Comparison of ENCODE assay signal across 8 cellular contexts in the genomic region with DNA sequence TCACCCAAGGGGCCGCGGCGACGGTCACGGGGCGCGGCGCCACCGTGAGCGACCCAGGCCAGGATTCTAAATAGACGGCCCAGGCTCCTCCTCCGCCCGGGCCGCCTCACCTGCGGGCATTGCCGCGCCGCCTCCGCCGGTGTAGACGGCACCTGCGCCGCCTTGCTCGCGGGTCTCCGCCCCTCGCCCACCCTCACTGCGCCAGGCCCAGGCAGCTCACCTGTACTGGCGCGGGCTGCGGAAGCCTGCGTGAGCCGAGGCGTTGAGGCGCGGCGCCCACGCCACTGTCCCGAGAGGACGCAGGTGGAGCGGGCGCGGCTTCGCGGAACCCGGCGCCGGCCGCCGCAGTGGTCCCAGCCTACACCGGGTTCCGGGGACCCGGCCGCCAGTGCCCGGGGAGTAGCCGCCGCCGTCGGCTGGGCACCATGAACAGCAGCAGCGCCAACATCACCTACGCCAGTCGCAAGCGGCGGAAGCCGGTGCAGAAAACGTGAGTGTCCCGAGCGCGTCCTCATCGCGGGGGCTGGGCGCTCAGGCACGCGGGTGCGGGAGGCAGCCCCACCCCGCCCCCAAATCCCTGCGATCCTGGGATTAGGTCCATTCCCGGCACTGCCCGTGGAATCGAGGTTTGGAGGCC. TPM values are rescaled to one million over a fixed set of nuclear protein-coding genes. Genes with fewer than 3 reads are reported as not detected.
A peak's percentile ranks its signal among the peaks of the same experiment; 100 is the strongest.
DNase-seq lines count a peak whose midpoint lies in the region; ATAC-seq, FAIRE-seq and TF ChIP-seq lines count a peak whose summit lies in the region.

No MANE protein-coding gene starts in this region.

- no peak; the same call in 1 of the 2 replicates for TF ChIP-seq POLR2A in GM12878 (IDR thresholded peaks at IDR 0.05; ENCODE audit: low read depth, low read length)

- peak overlapping the region; percentile 77 for H3K9ac ChIP-seq in GM12878 (ENCODE audit: control insufficient read depth, insufficient read depth, low read length)

- ATAC-seq in GM19324 (IDR thresholded peaks at IDR 0.05; ENCODE audit: low FRiP score, unreplicated experiment) (peak; percentile 55), HG03432 (IDR thresholded peaks at IDR 0.05; ENCODE audit: unreplicated experiment) (peak; percentile 46), GM12878 (peak; percentile 57)

- no peak for DNase-seq in AG10803 (ENCODE audit: low read depth)
- peak; percentile 58 for DNase-seq in T-helper 2 cell treated with Interferon-gamma antibody and Interleukin-4, amounts not matched to agents 5 μg/mL and 100 μg/mL, for 36 hours (ENCODE audit: low spot score)
- no peak for DNase-seq in GM12878 (ENCODE audit: low read depth, low spot score)
- peak; percentile 43 for DNase-seq in iPS-NIHi7 (ENCODE audit: extremely low spot score)
- DNase-seq in stimulated activated CD4-positive, alpha-beta T cell treated with anti-CD3 and anti-CD28 coated beads, Interleukin-12 subunit alpha, Interleukin-12 subunit beta, amount 100 ng/mL, for 4 hours: peak; percentile 57
- no peak for DNase-seq in urothelium cell line (ENCODE audit: low spot score)

- no peaks in the 10 kb centered on the region; the same call in 2 of the 3 replicates for H3K9me3 ChIP-seq in GM12878 (replicated peaks; ENCODE audit: control insufficient read depth, insufficient read depth, low read length)

- peak overlapping the region; percentile 96 for H3K4me3 Mint-ChIP-seq in T-helper 2 cell treated with Interferon-gamma antibody and Interleukin-4, amounts not matched to agents 5 μg/mL and 100 μg/mL, for 36 hours

- TF ChIP-seq EP300 in GM12878 (IDR thresholded peaks at IDR 0.05; ENCODE audit: borderline replicate concordance in 1 of 2, control insufficient read depth in 1 of 2, low read depth in 2 of 2, low read length in 2 of 2): no peak; a peak in 1 of 4 replicates

- RAD21 ChIA-PET in GM12878 (lab: Charles Lee; ENCODE audit: unreplicated experiment): interaction anchor here (0.9 to 2.9 kb wide), 10 partner anchors 64 to 316 kb away, joined by 3 to 12 read pairs (median 8); no protein-coding TSS in a partner anchor

- POLR2A ChIA-PET in GM12878 (lab: Charles Lee): interaction anchor here (0.6 to 1.8 kb wide), 6 partner anchors 9 to 228 kb away, joined by 3 to 8 read pairs (median 3); no protein-coding TSS in a partner anchor

- peak overlapping the region; percentile 97 for H3K27ac Mint-ChIP-seq in T-helper 2 cell treated with Interferon-gamma antibody and Interleukin-4, amounts not matched to agents 5 μg/mL and 100 μg/mL, for 36 hours

- peak overlapping the region; percentile 89 for H2AFZ ChIP-seq in GM12878 (ENCODE audit: control insufficient read depth, low read depth, low read length)

- no peak for TF ChIP-seq RAD21 in GM12878 (IDR thresholded peaks at IDR 0.05; ENCODE audit: insufficient read depth, low read depth, low read length)

- H4K20me1 ChIP-seq in GM12878 (ENCODE audit: control insufficient read depth, insufficient read depth): no peaks in the 10 kb centered on the region

- SMC1A ChIA-PET in GM12878 (lab: Charles Lee; ENCODE audit: uncharacterized antibody, unreplicated experiment): interaction anchor here (0.8 to 2.8 kb wide), 14 partner anchors 7 to 473 kb away, joined by 3 to 17 read pairs (median 4); no protein-coding TSS in a partner anchor

- H3K27me3 ChIP-seq in GM12878 (replicated peaks in 1 of 2; ENCODE audit: control insufficient read depth in 2 of 2, insufficient read depth in 2 of 2, low read length in 1 of 2): no peaks in the 10 kb centered on the region

- in situ Hi-C loops in GM12878 (cut with MboI): loop anchor here (5.0 kb wide), 1 partner anchor 312 kb away; no protein-coding TSS in a partner anchor

- no TSS peak for BruUV-seq in GM12878 (replicated peaks; lab: Mats Ljungman, UMichigan)

- peaks cover 8% of the 10 kb centered on the region for H3K36me3 Mint-ChIP-seq in T-helper 2 cell treated with Interferon-gamma antibody and Interleukin-4, amounts not matched to agents 5 μg/mL and 100 μg/mL, for 36 hours (ENCODE audit: low read depth)

- H3K4me1 Mint-ChIP-seq in T-helper 2 cell treated with Interferon-gamma antibody and Interleukin-4, amounts not matched to agents 5 μg/mL and 100 μg/mL, for 36 hours (ENCODE audit: low read depth): peaks cover 25% of the 10 kb centered on the region

- H3K4me2 ChIP-seq in GM12878 (ENCODE audit: control insufficient read depth, insufficient read depth): peak overlapping the region; percentile 66

- H3K79me2 ChIP-seq in GM12878 (ENCODE audit: control insufficient read depth, insufficient read depth, low read length): peaks cover 38% of the 10 kb centered on the region

- FAIRE-seq in GM12878 (lab: Jason Lieb, UNC) (no peak), urothelium cell line (lab: Jason Lieb, UNC) (no peak)

- peak overlapping the region; percentile 61 for H3K27ac ChIP-seq in GM12878 (ENCODE audit: control insufficient read depth, insufficient read depth)

- under 1% methylated on average over 64 of the region's 80 CpGs for WGBS in GM12878 (ENCODE audit: insufficient coverage, insufficient replicate concordance, low lambda C conversion rate, missing lambda C conversion rate)

- CTCF ChIA-PET in GM12878 (lab: Yijun Ruan, JAX): interaction anchor here (0.8 to 5.7 kb wide), 10 partner anchors 8 to 354 kb away, joined by 3 to 24 read pairs (median 4); no protein-coding TSS in a partner anchor

- H3K27me3 Mint-ChIP-seq in T-helper 2 cell treated with Interferon-gamma antibody and Interleukin-4, amounts not matched to agents 5 μg/mL and 100 μg/mL, for 36 hours (ENCODE audit: low read depth): no peaks in the 10 kb centered on the region

- peaks cover 6% of the 10 kb centered on the region; the same call in 1 of the 2 replicates for H3K4me1 ChIP-seq in GM12878 (ENCODE audit: control insufficient read depth, insufficient read depth, low read length)

- TF ChIP-seq CTCF in AG10803 (conservative IDR thresholded peaks at IDR 0.05; ENCODE audit: low read length): no peak
- no peak for TF ChIP-seq CTCF in GM12878 (IDR thresholded peaks at IDR 0.05 in 2 of 3, conservative IDR thresholded peaks at IDR 0.05 in 1 of 3; ENCODE audit: control insufficient read depth in 2 of 3, extremely low read depth in 1 of 3, insufficient read depth in 1 of 3, low read depth in 3 of 3, low read length in 3 of 3)

- no peaks in the 10 kb centered on the region for H3K36me3 ChIP-seq in GM12878 (ENCODE audit: control insufficient read depth in 2 of 2, insufficient read depth in 2 of 2, low read length in 1 of 2)

- H3K9me3 Mint-ChIP-seq in T-helper 2 cell treated with Interferon-gamma antibody and Interleukin-4, amounts not matched to agents 5 μg/mL and 100 μg/mL, for 36 hours: peaks cover 7% of the 10 kb centered on the region

- peak overlapping the region; percentile 75 for H3K4me3 ChIP-seq in AG10803 (ENCODE audit: low read length)
- peak overlapping the region; percentile 89 for H3K4me3 ChIP-seq in GM12878

- intact Hi-C loops in GM12878 (cut with micrococcal nuclease; ENCODE audit: unreplicated experiment): loop anchor here (2.0 to 5.0 kb wide), 3 partner anchors 64 to 140 kb away; no protein-coding TSS in a partner anchor

TF ChIP-seq in GM12878, 131 proteins besides CTCF, POLR2A, EP300 and RAD21 (continues in another document):
- TF ChIP-seq BCLAF1 (IDR thresholded peaks at IDR 0.05): no peak
- TF ChIP-seq STAT3 (IDR thresholded peaks at IDR 0.05; ENCODE audit: low read depth, low read length): no peak
- no peak for TF ChIP-seq KDM1A (IDR thresholded peaks at IDR 0.05; ENCODE audit: borderline replicate concordance)
- TF ChIP-seq CHD2 (IDR thresholded peaks at IDR 0.05; ENCODE audit: borderline replicate concordance, low read depth, low read length): no peak
- no peak for TF ChIP-seq HDAC2 (IDR thresholded peaks at IDR 0.05)
- TF ChIP-seq ATF7 (IDR thresholded peaks at IDR 0.05; ENCODE audit: low read depth): no peak
- TF ChIP-seq RB1 (IDR thresholded peaks at IDR 0.05; ENCODE audit: borderline replicate concordance): 0 out of 2 replicates have a peak, but pooled peaks have one; percentile 43
- no peak for TF ChIP-seq STAT1 (conservative IDR thresholded peaks at IDR 0.05)

RNA-seq across cellular contexts. Expression of gene AHR, which starts 0.5 kb away (rescaled TPM):
- total RNA-seq in GM12878 (2013; cell fraction: nucleolus; rRNA removed): 36.4 and 49.5 TPM in 2 replicates
- total RNA-seq in GM12878 (2014; rRNA removed) (16.9 and 23.0 TPM in 2 replicates), GM12878 (2014; rRNA removed; fragmentation: Illumina TruSeq; extraction: Trizol) (14.3 and 16.0 TPM in 2 replicates), GM12878 (2021) (10.3 and 11.9 TPM in 2 replicates)
- polyA plus RNA-seq in GM12878 (2011; ENCODE audit: low read depth): 3.6 TPM
- polyA plus RNA-seq in GM12878 (2011; rRNA removed) (1.7 and 2.2 TPM in 2 replicates), GM12878 (2014; fragmentation: Illumina TruSeq; extraction: Trizol) (8.3 and 9.6 TPM in 2 replicates), GM12878 (2014; fragmentation: Nextera tagmentation; extraction: Ambion mirVana) (1 to 10 TPM; 1.7 to 1.9 TPM), GM12878 (2014; rRNA removed) (3.3 and 3.8 TPM in 2 replicates), GM12878 (2016; fragmentation: Nextera tagmentation; extraction: Ambion mirVana) (1 to 10 TPM; 4.1 to 4.9 TPM)
- 0.95 and 1.3 TPM in 2 replicates for polyA plus RNA-seq in GM12878 (2011; cell fraction: cytosol; rRNA removed)
- polyA plus RNA-seq in GM12878 (2011; cell fraction: nucleus; rRNA removed): 1.6 and 2.3 TPM in 2 replicates
- polyA plus RNA-seq in GM12878 (2012): 4.4 and 6.7 TPM in 2 replicates
- 1.5 and 6.5 TPM in 2 replicates for polyA minus RNA-seq in GM12878 (2011; rRNA and poly(A)+ RNA removed)
- 1.9 and 4.0 TPM in 2 replicates for polyA minus RNA-seq in GM12878 (2011; cell fraction: cytosol; rRNA and poly(A)+ RNA removed)
- polyA minus RNA-seq in GM12878 (2011; cell fraction: nucleus; rRNA and poly(A)+ RNA removed): 5.7 and 7.2 TPM in 2 replicates

Comparison
In these comparisons a context has a peak if more than half of its experiments do, and no peak if none do; other contexts are left out.
1. DNase-seq: peak in T-helper 2 cell treated with Interferon-gamma antibody and Interleukin-4, amounts not matched to agents 5 μg/mL and 100 μg/mL, for 36 hours (single experiment), iPS-NIHi7 (single experiment) and stimulated activated CD4-positive, alpha-beta T cell treated with anti-CD3 and anti-CD28 coated beads, Interleukin-12 subunit alpha, Interleukin-12 subunit beta, amount 100 ng/mL, for 4 hours (single experiment); none in AG10803 (single experiment), GM12878 (single experiment) and urothelium cell line (single experiment).
2. Peak in every context shown above with its lines, with median percentiles within 50 percentile points of each other: ATAC-seq.